Comparison of ENCODE assay signal across 9 cellular contexts in the genomic region with DNA sequence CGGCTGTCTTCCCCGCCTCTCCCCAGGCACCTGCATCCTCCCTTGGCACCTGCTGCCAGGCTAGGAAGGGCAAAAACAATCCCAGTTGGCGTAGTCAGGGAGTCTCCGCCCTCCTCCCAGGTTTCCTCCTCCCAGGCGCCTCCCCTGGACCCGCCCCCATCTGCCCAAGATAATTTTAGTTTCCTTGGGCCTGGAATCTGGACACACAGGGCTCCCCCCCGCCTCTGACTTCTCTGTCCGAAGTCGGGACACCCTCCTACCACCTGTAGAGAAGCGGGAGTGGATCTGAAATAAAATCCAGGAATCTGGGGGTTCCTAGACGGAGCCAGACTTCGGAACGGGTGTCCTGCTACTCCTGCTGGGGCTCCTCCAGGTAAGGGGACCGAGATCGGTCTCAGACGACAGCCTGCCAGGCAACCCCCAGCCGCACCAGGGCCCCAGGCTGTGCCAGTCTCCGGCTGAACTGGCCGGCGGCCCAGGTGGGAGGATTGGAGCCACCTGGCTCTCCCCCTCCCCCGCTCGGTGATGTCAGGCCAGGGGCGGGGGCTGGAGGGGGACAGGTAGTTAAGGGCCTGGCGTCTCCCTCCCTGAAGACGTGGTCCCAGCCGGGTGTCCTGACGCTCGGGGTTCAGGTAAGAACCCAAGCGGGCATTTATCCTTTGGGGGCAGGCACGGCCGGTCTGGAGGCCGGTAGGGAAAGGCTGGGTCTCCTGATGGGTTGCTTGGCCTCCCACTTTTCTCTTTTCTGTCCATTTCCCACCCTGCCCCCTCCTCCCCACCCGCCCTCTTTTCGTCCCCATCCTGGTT. TPM values are rescaled to one million over a fixed set of nuclear protein-coding genes. Genes with fewer than 3 reads are reported as not detected.
DNase-seq lines count a peak whose midpoint lies in the region; ATAC-seq and TF ChIP-seq lines count a peak whose summit lies in the region.
"Had no signal": no experiment of that assay in that cellular context is flagged by ENCODE, and none has a peak within 500 bp of the region (broad histone marks: within the 10 kb centered on the region; RNA-seq: fewer than 3 reads in every experiment).

A gene (plus strand): TSS at position 178 of the 807 bp plus-strand sequence. CDS start 4,364 bp downstream, outside the sequence.

- no peak for TF ChIP-seq CTCF in BE2C (IDR thresholded peaks at IDR 0.05; ENCODE audit: low read depth, low read length)

- CTCF ChIA-PET in activated CD4-positive, alpha-beta memory T cell treated with anti-CD3 and anti-CD28 coated beads for 36 hours (lab: Charles Lee) = no interaction called here

- H3K27me3 ChIP-seq in BE2C = peaks cover 66% of the 10 kb centered on the region

- H3K4me3 ChIP-seq in skin epidermis (peak within 1 kb of the TSS; percentile 28 to 59 (median 35)), BE2C (ENCODE audit: low read depth, low read length) (no peak within 1 kb of the TSS)

- H3K27me3 Mint-ChIP-seq in activated T-cell treated with anti-CD3 and anti-CD28 coated beads, Interleukin-2, amount 50 U/mL, for 4 hours (ENCODE audit: low read depth) = peaks cover 27% of the 10 kb centered on the region
- H3K27me3 Mint-ChIP-seq in activated CD4-positive, alpha-beta memory T cell treated with anti-CD3 and anti-CD28 coated beads for 36 hours = peaks cover 16% of the 10 kb centered on the region

- no peaks in the 10 kb centered on the region for H3K4me1 ChIP-seq in BE2C

- H3K4me3 Mint-ChIP-seq in activated T-cell treated with anti-CD3 and anti-CD28 coated beads, Interleukin-2, amount 50 U/mL, for 4 hours = peak within 1 kb of the TSS; percentile 72
- H3K4me3 Mint-ChIP-seq in activated CD4-positive, alpha-beta memory T cell treated with anti-CD3 and anti-CD28 coated beads for 36 hours = peak within 1 kb of the TSS; percentile 61

- no peaks in the 10 kb centered on the region for H3K36me3 ChIP-seq in BE2C

- intact Hi-C loops in activated CD4-positive, alpha-beta memory T cell treated with anti-CD3 and anti-CD28 coated beads for 36 hours (cut with micrococcal nuclease) = no loop called here

- no peak for DNase-seq in activated T-cell treated with anti-CD3 and anti-CD28 coated beads, Interleukin-2, amount 50 U/mL, for 4 hours
- DNase-seq in activated T-cell treated with anti-CD3 and anti-CD28 coated beads for 4 hours (no peak), hepatic stellate cell (ENCODE audit: low spot score) (peak; percentile 59), activated gamma-delta T cell (lab: John Stamatoyannopoulos, UW) (no peak), BE2C (no peak)
- no peak for DNase-seq in activated CD4-positive, alpha-beta memory T cell treated with anti-CD3 and anti-CD28 coated beads for 36 hours
- DNase-seq in stimulated activated CD4-positive, alpha-beta T cell treated with anti-CD3 and anti-CD28 coated beads, Interleukin-2, amount 100 ng/mL, for 48 hours = no peak

- peak; percentile 4 to 13 for ATAC-seq in activated T-cell treated with anti-CD3 and anti-CD28 coated beads, Interleukin-2, amount 50 U/mL, for 4 hours

- H3K4me1 Mint-ChIP-seq in activated T-cell treated with anti-CD3 and anti-CD28 coated beads, Interleukin-2, amount 50 U/mL, for 4 hours (ENCODE audit: low read depth) = peaks cover 14% of the 10 kb centered on the region
- peaks cover 14% of the 10 kb centered on the region for H3K4me1 Mint-ChIP-seq in activated CD4-positive, alpha-beta memory T cell treated with anti-CD3 and anti-CD28 coated beads for 36 hours (ENCODE audit: low read depth)

- no peaks in the 10 kb centered on the region for H3K9me3 ChIP-seq in BE2C

- no peak within 1 kb of the TSS for H3K27ac Mint-ChIP-seq in activated CD4-positive, alpha-beta memory T cell treated with anti-CD3 and anti-CD28 coated beads for 36 hours

- POLR2A ChIA-PET in activated CD4-positive, alpha-beta memory T cell treated with anti-CD3 and anti-CD28 coated beads for 36 hours (lab: Charles Lee) = no interaction called here

- no peaks in the 10 kb centered on the region for H3K9me3 Mint-ChIP-seq in activated T-cell treated with anti-CD3 and anti-CD28 coated beads, Interleukin-2, amount 50 U/mL, for 4 hours
- no peaks in the 10 kb centered on the region for H3K9me3 Mint-ChIP-seq in activated CD4-positive, alpha-beta memory T cell treated with anti-CD3 and anti-CD28 coated beads for 36 hours

- peak within 1 kb of the TSS in 20 of 21 experiments; percentile 29 to 94 (median 84) for H3K27ac ChIP-seq in skin epidermis

- H3K36me3 Mint-ChIP-seq in activated T-cell treated with anti-CD3 and anti-CD28 coated beads, Interleukin-2, amount 50 U/mL, for 4 hours (ENCODE audit: insufficient read depth) = no peaks in the 10 kb centered on the region
- no peaks in the 10 kb centered on the region for H3K36me3 Mint-ChIP-seq in activated CD4-positive, alpha-beta memory T cell treated with anti-CD3 and anti-CD28 coated beads for 36 hours

RNA-seq across cellular contexts. Expression of the gene that starts here (rescaled TPM):
- total RNA-seq in activated T-cell treated with anti-CD3 and anti-CD28 coated beads, Interleukin-2, amount 50 U/mL, for 4 hours = under 1 TPM; 0.43 to 0.73 (median 0.47) TPM
- total RNA-seq in activated CD4-positive, alpha-beta memory T cell treated with anti-CD3 and anti-CD28 coated beads for 36 hours = 1 to 10 TPM in 1 of 2 experiments, under 1 TPM in 1; 0.34 to 1.2 TPM
- not detected for polyA plus RNA-seq in BE2C (2012; ENCODE audit: insufficient read depth, insufficient read length, low read depth)
- total RNA-seq: skeletal muscle tissue had no signal

Comparison
In these comparisons a context has a peak if more than half of its experiments do, and no peak if none do; other contexts are left out.
1. Peak in ATAC-seq in activated T-cell treated with anti-CD3 and anti-CD28 coated beads, Interleukin-2, amount 50 U/mL, for 4 hours; RNA of the gene not detected or under 1 TPM.